Comparison of ENCODE assay signal across 8 cellular contexts in the genomic region with DNA sequence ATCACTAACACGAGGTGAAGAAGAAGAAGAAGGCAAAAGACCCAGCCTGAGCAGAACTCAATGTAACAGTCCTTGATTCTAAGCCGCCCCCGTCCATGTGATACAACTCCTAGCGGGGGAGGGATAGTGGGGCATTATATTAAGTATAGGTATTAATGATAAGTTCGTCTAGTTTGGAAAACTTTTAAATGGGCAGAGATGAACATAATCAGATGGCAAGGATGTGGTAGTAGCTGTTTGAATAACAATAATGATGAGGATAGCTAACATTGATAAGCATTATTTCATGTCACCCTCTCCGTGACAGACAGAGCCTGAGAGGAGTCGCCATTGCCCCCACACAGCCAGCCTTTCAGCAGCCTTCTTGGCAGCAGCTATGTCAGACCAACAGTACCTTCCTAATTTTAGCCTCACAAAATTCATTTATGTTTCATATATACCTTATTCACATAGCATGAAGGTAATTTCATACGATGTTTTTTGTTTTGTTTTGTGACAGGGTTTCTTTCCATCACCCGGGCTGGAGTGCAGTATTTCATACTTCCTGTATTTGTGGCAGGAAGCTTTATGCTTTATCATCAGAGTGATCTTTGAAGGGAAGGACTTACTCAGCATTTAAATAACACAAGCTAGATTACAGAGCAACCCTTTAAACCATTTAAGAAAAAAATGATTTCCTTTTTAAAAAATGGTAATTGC.
DNase-seq lines count a peak whose midpoint lies in the region; ATAC-seq and TF ChIP-seq lines count a peak whose summit lies in the region.

No MANE protein-coding gene starts in this region.

- no peak for TF ChIP-seq CTCF in fibroblast of mammary gland (conservative IDR thresholded peaks at IDR 0.05; ENCODE audit: control insufficient read depth, insufficient read depth, low read depth, low read length)

- DNase-seq in left cardiac atrium (no peak), cardiac septum (ENCODE audit: low spot score) (no peak), fibroblast of mammary gland (ENCODE audit: low read depth) (peak; percentile 41), NCI-H524 (lab: John Stamatoyannopoulos, UW) (no peak), NCI-H2227 treated with DMSO at 0.1 percent for 48 hours (lab: John Stamatoyannopoulos, UW) (no peak)
- peak; percentile 41 to 48 for DNase-seq in activated CD4-positive, alpha-beta T cell treated with anti-CD3 and anti-CD28 coated beads for 4 hours
- DNase-seq in stimulated activated CD8-positive, alpha-beta memory T cell treated with anti-CD3 and anti-CD28 coated beads, Interleukin-4, amount 100 ng/mL, for 48 hours: peak; percentile 36

- ATAC-seq in left cardiac atrium (peak; percentile 49 to 59), HG02571 (IDR thresholded peaks at IDR 0.05; ENCODE audit: unreplicated experiment) (no peak)

- no peak overlapping the region for H3K4me3 ChIP-seq in fibroblast of mammary gland (ENCODE audit: control insufficient read depth, low read depth, low read length)

- intact Hi-C loops in left cardiac atrium (cut with DNase I) (no loop called here), cardiac septum (cut with DNase I) (no loop called here)

Comparison
In these comparisons a context has a peak if more than half of its experiments do, and no peak if none do; other contexts are left out.
1. DNase-seq: peak in activated CD4-positive, alpha-beta T cell treated with anti-CD3 and anti-CD28 coated beads for 4 hours (2 of 2), fibroblast of mammary gland (single experiment) and stimulated activated CD8-positive, alpha-beta memory T cell treated with anti-CD3 and anti-CD28 coated beads, Interleukin-4, amount 100 ng/mL, for 48 hours (single experiment); none in left cardiac atrium (single experiment), cardiac septum (single experiment), NCI-H524 (0 of 2) and NCI-H2227 treated with DMSO at 0.1 percent for 48 hours (single experiment).